Comparison of ENCODE assay signal across 17 cellular contexts in the genomic region with DNA sequence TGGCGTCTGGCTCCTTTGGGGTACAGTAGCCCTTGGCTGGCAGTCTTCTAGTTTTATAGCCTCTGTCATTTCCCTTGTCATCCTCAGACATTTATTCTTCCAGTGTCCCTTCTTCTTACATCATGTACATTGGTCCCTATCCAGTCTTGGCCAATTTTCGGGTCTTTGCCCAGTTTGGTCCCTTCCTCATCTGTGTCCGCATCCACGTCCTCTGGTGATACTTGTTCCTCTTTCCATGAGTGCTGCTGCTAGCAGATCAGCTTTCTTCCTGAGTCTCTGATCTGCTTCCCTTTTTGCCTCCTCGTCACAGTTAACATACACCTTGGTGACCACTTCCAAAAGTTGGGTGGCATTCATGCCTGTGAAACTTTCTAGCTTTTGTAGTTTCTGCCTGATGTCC.
DNase-seq lines count a peak whose midpoint lies in the region; ATAC-seq and TF ChIP-seq lines count a peak whose summit lies in the region.
"Had no signal": no experiment of that assay in that cellular context is flagged by ENCODE, and none has a peak within 500 bp of the region (broad histone marks: within the 10 kb centered on the region; RNA-seq: fewer than 3 reads in every experiment).

No MANE protein-coding gene starts in this region.

- no peaks in the 10 kb centered on the region for H3K9me3 Mint-ChIP-seq in activated naive CD4-positive, alpha-beta T cell treated with anti-CD3 and anti-CD28 coated beads, Interleukin-2, amount 50 U/mL, for 24 hours
- H3K9me3 Mint-ChIP-seq in activated naive CD4-positive, alpha-beta T cell treated with anti-CD3 and anti-CD28 coated beads for 36 hours: no peaks in the 10 kb centered on the region
- no peaks in the 10 kb centered on the region for H3K9me3 Mint-ChIP-seq in activated T-helper 1 cell treated with anti-CD3 and anti-CD28 coated beads, Interleukin-12 subunit alpha, Interleukin-12 subunit beta, Interleukin-2, Interleukin-4 antibody, amounts not matched to agents 30 ng/mL and 10 ng/mL and 1 ng/mL, durations not matched to agents 14 hours and 24 hours and 36 hours
- H3K9me3 Mint-ChIP-seq: CD4-positive, alpha-beta T cell; neural progenitor cell had no signal

- H3K79me2 ChIP-seq in PC-3 (ENCODE audit: low read length): no peaks in the 10 kb centered on the region

- TF ChIP-seq CTCF in PC-3 (conservative IDR thresholded peaks at IDR 0.05; ENCODE audit: low read depth, low read length): no peak
- TF ChIP-seq CTCF in left lung (IDR thresholded peaks at IDR 0.05): no peak
- no peak for TF ChIP-seq CTCF in stomach (IDR thresholded peaks at IDR 0.05)

- no peaks in the 10 kb centered on the region for H3F3A ChIP-seq in PC-3 (ENCODE audit: low read length, unreplicated experiment)

- no peak for DNase-seq in activated naive CD4-positive, alpha-beta T cell treated with anti-CD3 and anti-CD28 coated beads for 36 hours
- DNase-seq in PC-3 (no peak), left lung (peak in 1 of 2 donors; percentile 63), stomach (no peak), NCI-H2081 treated with DMSO at 0.1 percent for 48 hours (lab: John Stamatoyannopoulos, UW) (no peak)
- DNase-seq in activated T-helper 1 cell treated with anti-CD3 and anti-CD28 coated beads, Interleukin-12 subunit alpha, Interleukin-12 subunit beta, Interleukin-2, Interleukin-4 antibody, amounts not matched to agents 30 ng/mL and 10 ng/mL and 1 ng/mL, durations not matched to agents 14 hours and 24 hours and 36 hours (ENCODE audit: low spot score): no peak
- DNase-seq: activated naive CD4-positive, alpha-beta T cell; CD4-positive, alpha-beta T cell; NCI-H446 had no signal

- H3K27me3 Mint-ChIP-seq in activated naive CD4-positive, alpha-beta T cell treated with anti-CD3 and anti-CD28 coated beads, Interleukin-2, amount 50 U/mL, for 24 hours: peaks cover 2% of the 10 kb centered on the region
- H3K27me3 Mint-ChIP-seq in activated naive CD4-positive, alpha-beta T cell treated with anti-CD3 and anti-CD28 coated beads for 36 hours (ENCODE audit: low read depth): peaks cover 3% of the 10 kb centered on the region
- H3K27me3 Mint-ChIP-seq in activated T-helper 1 cell treated with anti-CD3 and anti-CD28 coated beads, Interleukin-12 subunit alpha, Interleukin-12 subunit beta, Interleukin-2, Interleukin-4 antibody, amounts not matched to agents 30 ng/mL and 10 ng/mL and 1 ng/mL, durations not matched to agents 14 hours and 24 hours and 36 hours (ENCODE audit: insufficient read depth): peaks cover 1% of the 10 kb centered on the region

- H3K9ac ChIP-seq in PC-3 (ENCODE audit: low read length): no peak overlapping the region
- H3K9ac ChIP-seq: neural progenitor cell had no signal

- H2AFZ ChIP-seq in PC-3 (ENCODE audit: low read length): peak overlapping the region; percentile 55; the same call in 1 of the 2 replicates
- H2AFZ ChIP-seq: neural progenitor cell had no signal

- H3K9me3 ChIP-seq in PC-3 (ENCODE audit: low read length) (no peaks in the 10 kb centered on the region), left lung (no peaks in the 10 kb centered on the region), stomach (no peaks in the 10 kb centered on the region)
- H3K9me3 ChIP-seq: HAP-1 had no signal

- H3K27ac ChIP-seq in PC-3 (ENCODE audit: low read length): peak overlapping the region; percentile 68; the same call in 1 of the 2 replicates
- H3K27ac ChIP-seq in left lung: peak overlapping the region in 1 of 2 donors; percentile 93
- H3K27ac ChIP-seq in stomach: peak overlapping the region in 4 of 5 donors; percentile 67 to 85 (median 74)
- H3K27ac ChIP-seq: 22Rv1, neural progenitor cell, WERI-Rb-1 had no signal

- H3K36me3 Mint-ChIP-seq in activated naive CD4-positive, alpha-beta T cell treated with anti-CD3 and anti-CD28 coated beads, Interleukin-2, amount 50 U/mL, for 24 hours: no peaks in the 10 kb centered on the region
- H3K36me3 Mint-ChIP-seq in activated naive CD4-positive, alpha-beta T cell treated with anti-CD3 and anti-CD28 coated beads for 36 hours (ENCODE audit: low read depth): no peaks in the 10 kb centered on the region
- no peaks in the 10 kb centered on the region for H3K36me3 Mint-ChIP-seq in activated T-helper 1 cell treated with anti-CD3 and anti-CD28 coated beads, Interleukin-12 subunit alpha, Interleukin-12 subunit beta, Interleukin-2, Interleukin-4 antibody, amounts not matched to agents 30 ng/mL and 10 ng/mL and 1 ng/mL, durations not matched to agents 14 hours and 24 hours and 36 hours (ENCODE audit: low read depth)
- H3K36me3 Mint-ChIP-seq: neural progenitor cell had no signal

- peak overlapping the region; percentile 47 for H3K27ac Mint-ChIP-seq in activated naive CD4-positive, alpha-beta T cell treated with anti-CD3 and anti-CD28 coated beads, Interleukin-2, amount 50 U/mL, for 24 hours
- H3K27ac Mint-ChIP-seq in activated naive CD4-positive, alpha-beta T cell treated with anti-CD3 and anti-CD28 coated beads for 36 hours: no peak overlapping the region
- no peak overlapping the region for H3K27ac Mint-ChIP-seq in activated T-helper 1 cell treated with anti-CD3 and anti-CD28 coated beads, Interleukin-12 subunit alpha, Interleukin-12 subunit beta, Interleukin-2, Interleukin-4 antibody, amounts not matched to agents 30 ng/mL and 10 ng/mL and 1 ng/mL, durations not matched to agents 14 hours and 24 hours and 36 hours
- H3K27ac Mint-ChIP-seq: CD4-positive, alpha-beta T cell; neural progenitor cell had no signal

- H3K27me3 ChIP-seq in PC-3 (ENCODE audit: low read length): no peaks in the 10 kb centered on the region
- no peaks in the 10 kb centered on the region for H3K27me3 ChIP-seq in left lung
- H3K27me3 ChIP-seq in stomach: no peaks in the 10 kb centered on the region
- H3K27me3 ChIP-seq: neural progenitor cell had no signal

- no peaks in the 10 kb centered on the region for H4K20me1 ChIP-seq in PC-3 (ENCODE audit: low read length)

- no peak overlapping the region for H3K4me3 Mint-ChIP-seq in activated naive CD4-positive, alpha-beta T cell treated with anti-CD3 and anti-CD28 coated beads, Interleukin-2, amount 50 U/mL, for 24 hours
- H3K4me3 Mint-ChIP-seq in activated naive CD4-positive, alpha-beta T cell treated with anti-CD3 and anti-CD28 coated beads for 36 hours: no peak overlapping the region
- H3K4me3 Mint-ChIP-seq in activated T-helper 1 cell treated with anti-CD3 and anti-CD28 coated beads, Interleukin-12 subunit alpha, Interleukin-12 subunit beta, Interleukin-2, Interleukin-4 antibody, amounts not matched to agents 30 ng/mL and 10 ng/mL and 1 ng/mL, durations not matched to agents 14 hours and 24 hours and 36 hours: no peak overlapping the region
- H3K4me3 Mint-ChIP-seq: CD4-positive, alpha-beta T cell; neural progenitor cell had no signal

- 87 to 90% (median 88%) methylated on average over 5 of the region's 5 CpGs for WGBS in stomach, 5 donors

- no TSS peak for BruUV-seq in PC-3 (replicated peaks; lab: Mats Ljungman, UMichigan)

- 0 out of 2 replicates have a peak overlapping the region, but pooled peaks have one; percentile 82 for H3K4me2 ChIP-seq in PC-3 (ENCODE audit: low read length)
- H3K4me2 ChIP-seq: neural progenitor cell had no signal

- intact Hi-C loops in activated naive CD4-positive, alpha-beta T cell treated with anti-CD3 and anti-CD28 coated beads for 36 hours (cut with micrococcal nuclease): no loop called here
- intact Hi-C loops in PC-3 (cut with micrococcal nuclease) (loop anchor here (2.0 kb wide), 1 partner anchor 187 kb away; no protein-coding TSS in a partner anchor), left lung (cut with DNase I) (no loop called here), stomach (cut with DNase I; ENCODE audit: low total_unique reads) (no loop called here)
- intact Hi-C loops in activated T-helper 1 cell treated with anti-CD3 and anti-CD28 coated beads, Interleukin-12 subunit alpha, Interleukin-12 subunit beta, Interleukin-2, Interleukin-4 antibody, amounts not matched to agents 30 ng/mL and 10 ng/mL and 1 ng/mL, durations not matched to agents 14 hours and 24 hours and 36 hours (cut with micrococcal nuclease): no loop called here

- POLR2A ChIA-PET in PC-3 (lab: Charles Lee; ENCODE audit: unreplicated experiment): no interaction called here

- H3K36me3 ChIP-seq in PC-3 (ENCODE audit: low read depth, low read length): no peaks in the 10 kb centered on the region
- no peaks in the 10 kb centered on the region for H3K36me3 ChIP-seq in left lung
- no peaks in the 10 kb centered on the region for H3K36me3 ChIP-seq in stomach
- H3K36me3 ChIP-seq: HAP-1, neural progenitor cell, WERI-Rb-1 had no signal

- H3K4me1 Mint-ChIP-seq in activated naive CD4-positive, alpha-beta T cell treated with anti-CD3 and anti-CD28 coated beads, Interleukin-2, amount 50 U/mL, for 24 hours: no peaks in the 10 kb centered on the region
- no peaks in the 10 kb centered on the region for H3K4me1 Mint-ChIP-seq in activated naive CD4-positive, alpha-beta T cell treated with anti-CD3 and anti-CD28 coated beads for 36 hours (ENCODE audit: low read depth)
- H3K4me1 Mint-ChIP-seq in activated T-helper 1 cell treated with anti-CD3 and anti-CD28 coated beads, Interleukin-12 subunit alpha, Interleukin-12 subunit beta, Interleukin-2, Interleukin-4 antibody, amounts not matched to agents 30 ng/mL and 10 ng/mL and 1 ng/mL, durations not matched to agents 14 hours and 24 hours and 36 hours (ENCODE audit: low read depth): no peaks in the 10 kb centered on the region

- CTCF ChIA-PET in activated naive CD4-positive, alpha-beta T cell treated with anti-CD3 and anti-CD28 coated beads for 36 hours (lab: Charles Lee): no interaction called here
- CTCF ChIA-PET in PC-3 (lab: Charles Lee): interaction anchor here (2.0 kb wide), 1 partner anchor 148 kb away, joined by 17 read pairs; no protein-coding TSS in a partner anchor

- H3K4me1 ChIP-seq in PC-3 (ENCODE audit: insufficient read depth, low read length) (peaks cover 19% of the 10 kb centered on the region), left lung (peaks cover 0 to 28% of the 10 kb centered on the region in 2 donors), stomach (peaks cover 11 to 29% (median 21%) of the 10 kb centered on the region in 4 donors)
- H3K4me1 ChIP-seq: HAP-1, neural progenitor cell had no signal

- H3K4me3 ChIP-seq in PC-3 (ENCODE audit: low read length) (no peak overlapping the region), left lung (no peak overlapping the region), stomach (no peak overlapping the region)
- H3K4me3 ChIP-seq: HAP-1, K562, neural progenitor cell had no signal

- TF ChIP-seq POLR2A in stomach (IDR thresholded peaks at IDR 0.05): no peak

- H3K9me2 ChIP-seq in PC-3 (replicated peaks; ENCODE audit: low read length): no peaks in the 10 kb centered on the region

- no peak for TF ChIP-seq EP300 in stomach (IDR thresholded peaks at IDR 0.05)

- no peak for ATAC-seq in PC-3
- ATAC-seq in left lung: peak; percentile 59
- ATAC-seq in HG02571 (IDR thresholded peaks at IDR 0.05; ENCODE audit: unreplicated experiment): no peak
- ATAC-seq: K562, SK-N-SH treated with all-trans-retinoic acid at 6 μM for 48 hours had no signal
